In the genomic region with DNA sequence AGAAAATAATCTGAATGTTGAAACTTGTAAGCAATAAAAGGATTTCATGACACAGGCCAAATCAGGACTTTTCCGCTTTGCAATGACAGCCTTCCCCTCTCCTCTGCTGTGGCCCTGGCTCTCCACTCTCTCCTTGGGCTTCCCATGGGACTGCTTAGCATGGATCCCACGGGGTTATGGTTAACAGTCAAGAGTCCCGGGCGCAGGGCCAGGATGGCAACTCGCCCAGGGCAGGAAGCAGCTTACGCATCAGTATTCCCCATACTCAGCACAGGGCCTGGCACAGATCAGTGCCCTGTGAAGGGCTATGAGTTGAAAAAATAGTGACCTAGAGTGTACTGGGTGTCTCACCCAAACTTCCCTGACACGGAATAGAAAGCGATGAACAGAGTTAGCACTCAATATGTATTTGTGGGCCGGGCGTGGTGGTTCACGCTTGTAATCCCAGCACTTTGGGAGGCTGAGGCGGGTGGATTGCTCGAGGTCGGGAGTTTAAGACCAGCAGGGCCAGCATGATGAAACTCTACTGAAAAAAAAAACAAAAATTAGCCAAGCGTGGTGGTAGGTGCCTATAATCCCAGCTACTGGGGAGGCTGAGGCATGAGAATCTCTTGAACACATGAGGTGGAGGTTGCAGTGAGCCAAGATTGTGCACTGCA, we compare ENCODE assay signal across 10 cellular contexts. TPM values are rescaled to one million over a fixed set of nuclear protein-coding genes. Genes with fewer than 3 reads are reported as not detected.
A peak's percentile ranks its signal among the peaks of the same experiment; 100 is the strongest.
DNase-seq lines count a peak whose midpoint lies in the region; ATAC-seq, FAIRE-seq and TF ChIP-seq lines count a peak whose summit lies in the region.
"Had no signal": no experiment of that assay in that cellular context is flagged by ENCODE, and none has a peak within 500 bp of the region (broad histone marks: within the 10 kb centered on the region; RNA-seq: fewer than 3 reads in every experiment).

No MANE protein-coding gene starts in this region.

- intact Hi-C loops in kidney (cut with DNase I): no loop called here

- no peak for DNase-seq in activated naive CD8-positive, alpha-beta T cell treated with anti-CD3 and anti-CD28 coated beads for 36 hours
- DNase-seq in activated naive CD8-positive, alpha-beta T cell treated with anti-CD3 and anti-CD28 coated beads, Interleukin-2, amount 50 U/mL, for 24 hours: no peak
- peak in 56 of 58 donors; percentile 20 to 91 (median 76) for DNase-seq in anterior cingulate cortex (lab: John Stamatoyannopoulos, UW)
- DNase-seq in kidney: peak; percentile 96
- peak; percentile 75 for DNase-seq in ureter (ENCODE audit: low spot score)

- no peaks in the 10 kb centered on the region for H3K36me3 ChIP-seq in kidney (ENCODE audit: control insufficient read depth in 1 of 2, insufficient read depth in 2 of 2, low read length in 2 of 2)

- H3K27ac ChIP-seq in kidney (ENCODE audit: low read depth in 2 of 2, low read length in 2 of 2): no peak overlapping the region

- peak; percentile 0 for TF ChIP-seq CTCF in kidney (IDR thresholded peaks at IDR 0.05; ENCODE audit: borderline replicate concordance, extremely low read depth, insufficient read depth)

- no peaks in the 10 kb centered on the region for H3K9me3 ChIP-seq in kidney (ENCODE audit: control insufficient read depth in 1 of 2, low read length in 2 of 2)

- H3K4me3 Mint-ChIP-seq in activated naive CD8-positive, alpha-beta T cell treated with anti-CD3 and anti-CD28 coated beads for 36 hours: no peak overlapping the region
- no peak overlapping the region for H3K4me3 Mint-ChIP-seq in activated naive CD8-positive, alpha-beta T cell treated with anti-CD3 and anti-CD28 coated beads, Interleukin-2, amount 50 U/mL, for 24 hours
- H3K4me3 Mint-ChIP-seq: nephron had no signal

- H3K4me1 ChIP-seq in kidney (ENCODE audit: control insufficient read depth in 1 of 2, insufficient read depth in 1 of 2, low read depth in 1 of 2, low read length in 2 of 2): peaks cover 11 to 14% of the 10 kb centered on the region in 2 donors

- no peaks in the 10 kb centered on the region for H3K4me1 Mint-ChIP-seq in activated naive CD8-positive, alpha-beta T cell treated with anti-CD3 and anti-CD28 coated beads for 36 hours
- H3K4me1 Mint-ChIP-seq in activated naive CD8-positive, alpha-beta T cell treated with anti-CD3 and anti-CD28 coated beads, Interleukin-2, amount 50 U/mL, for 24 hours: no peaks in the 10 kb centered on the region

- H3K36me3 Mint-ChIP-seq in activated naive CD8-positive, alpha-beta T cell treated with anti-CD3 and anti-CD28 coated beads for 36 hours: no peaks in the 10 kb centered on the region
- no peaks in the 10 kb centered on the region for H3K36me3 Mint-ChIP-seq in activated naive CD8-positive, alpha-beta T cell treated with anti-CD3 and anti-CD28 coated beads, Interleukin-2, amount 50 U/mL, for 24 hours (ENCODE audit: low read depth)

- H3K9me3 Mint-ChIP-seq in activated naive CD8-positive, alpha-beta T cell treated with anti-CD3 and anti-CD28 coated beads for 36 hours: no peaks in the 10 kb centered on the region
- H3K9me3 Mint-ChIP-seq in activated naive CD8-positive, alpha-beta T cell treated with anti-CD3 and anti-CD28 coated beads, Interleukin-2, amount 50 U/mL, for 24 hours: no peaks in the 10 kb centered on the region
- H3K9me3 Mint-ChIP-seq: nephron had no signal

- no peak overlapping the region for H3K4me3 ChIP-seq in kidney (ENCODE audit: low read length in 2 of 2)

- peak overlapping the region; percentile 51 for H3K27ac Mint-ChIP-seq in activated naive CD8-positive, alpha-beta T cell treated with anti-CD3 and anti-CD28 coated beads for 36 hours
- no peak overlapping the region for H3K27ac Mint-ChIP-seq in activated naive CD8-positive, alpha-beta T cell treated with anti-CD3 and anti-CD28 coated beads, Interleukin-2, amount 50 U/mL, for 24 hours
- H3K27ac Mint-ChIP-seq: nephron had no signal

- no peak overlapping the region for H3K9ac ChIP-seq in kidney (ENCODE audit: low read length in 2 of 2)

- FAIRE-seq in kidney (lab: Jason Lieb, UNC): peak; percentile 60

- no peak for ATAC-seq in activated naive CD8-positive, alpha-beta T cell treated with anti-CD3 and anti-CD28 coated beads, Interleukin-2, amount 50 U/mL, for 24 hours
- ATAC-seq in GM19455 (IDR thresholded peaks at IDR 0.05; ENCODE audit: unreplicated experiment): no peak
- no peak for ATAC-seq in HG03520 (IDR thresholded peaks at IDR 0.05; ENCODE audit: unreplicated experiment)
- ATAC-seq in GM21381 (IDR thresholded peaks at IDR 0.05; ENCODE audit: unreplicated experiment): no peak

- H3K27me3 Mint-ChIP-seq in activated naive CD8-positive, alpha-beta T cell treated with anti-CD3 and anti-CD28 coated beads for 36 hours: peaks cover 1% of the 10 kb centered on the region
- peaks cover 2% of the 10 kb centered on the region for H3K27me3 Mint-ChIP-seq in activated naive CD8-positive, alpha-beta T cell treated with anti-CD3 and anti-CD28 coated beads, Interleukin-2, amount 50 U/mL, for 24 hours

RNA-seq across cellular contexts. Expression of gene GRHL3, which starts 29.1 kb away (rescaled TPM):
- not detected for total RNA-seq in activated naive CD8-positive, alpha-beta T cell treated with anti-CD3 and anti-CD28 coated beads for 36 hours
- total RNA-seq in kidney (1.7 TPM), ureter (140 TPM)
- 0.32 TPM for polyA plus RNA-seq in kidney (ENCODE audit: insufficient read depth, low read depth, low replicate concordance)
- polyA plus RNA-seq: BJ had no signal

Comparison
In these comparisons a context has a peak if more than half of its experiments do, and no peak if none do; other contexts are left out.
1. DNase-seq: peak in anterior cingulate cortex (56 of 58), kidney (single experiment) and ureter (single experiment); none in activated naive CD8-positive, alpha-beta T cell treated with anti-CD3 and anti-CD28 coated beads for 36 hours (single experiment) and activated naive CD8-positive, alpha-beta T cell treated with anti-CD3 and anti-CD28 coated beads, Interleukin-2, amount 50 U/mL, for 24 hours (single experiment).
2. RNA of gene GRHL3, which starts 29.1 kb away (total RNA-seq): 140 TPM in ureter (single experiment); 1.7 TPM in kidney (single experiment) and not detected in activated naive CD8-positive, alpha-beta T cell treated with anti-CD3 and anti-CD28 coated beads for 36 hours; every median in the first group is over 10 times any median in the second.